In genomic region chr17:50511058-50511457, GRCh38 we compare ENCODE assay signal across 9 cellular contexts. TPM values are rescaled to one million over a fixed set of nuclear protein-coding genes. Genes with fewer than 3 reads are reported as not detected.
DNase-seq lines count a peak whose midpoint lies in the region; ATAC-seq and TF ChIP-seq lines count a peak whose summit lies in the region.
"Had no signal": no experiment of that assay in that cellular context is flagged by ENCODE, and none has a peak within 500 bp of the region (broad histone marks: within the 10 kb centered on the region; RNA-seq: fewer than 3 reads in every experiment).

No MANE protein-coding gene starts in this region.

- TF ChIP-seq CTCF in left ventricle myocardium inferior (IDR thresholded peaks at IDR 0.05; ENCODE audit: borderline replicate concordance) = no peak

- intact Hi-C loops in left ventricle myocardium inferior (cut with micrococcal nuclease) = no loop called here
- intact Hi-C loops in left cardiac atrium (cut with DNase I) = no loop called here
- intact Hi-C loops in Right ventricle myocardium inferior (cut with DNase I) = no loop called here

- H3K4me3 ChIP-seq in left ventricle myocardium inferior = no peak overlapping the region

- H3K36me3 ChIP-seq in left ventricle myocardium inferior = no peaks in the 10 kb centered on the region

- H3K27ac ChIP-seq in left ventricle myocardium inferior (replicated peaks) = peak overlapping the region; percentile 29

- H3K4me1 ChIP-seq in left ventricle myocardium inferior = peaks cover 46% of the 10 kb centered on the region

- ATAC-seq in left cardiac atrium (no peak), HG03354 (IDR thresholded peaks at IDR 0.05; ENCODE audit: poor library complexity, severe bottlenecking, unreplicated experiment) (peak; percentile 90), Right ventricle myocardium inferior (no peak), left lobe of liver (no peak)

- H3K9me3 ChIP-seq in left ventricle myocardium inferior (replicated peaks) = no peaks in the 10 kb centered on the region

- H3K27me3 ChIP-seq in left ventricle myocardium inferior (ENCODE audit: low read depth) = no peaks in the 10 kb centered on the region

- DNase-seq in left ventricle myocardium inferior (no peak), left cardiac atrium (no peak), SK-N-DZ (ENCODE audit: low spot score) (no peak), Right ventricle myocardium inferior (ENCODE audit: missing footprints) (no peak), left lobe of liver (ENCODE audit: low spot score) (no peak)
- peak; percentile 50 for DNase-seq in activated naive CD4-positive, alpha-beta T cell treated with anti-CD3 and anti-CD28 coated beads, Interleukin-2, amount 50 U/mL, for 16 hours
- peak; percentile 56 to 64 for DNase-seq in stimulated activated CD4-positive, alpha-beta T cell treated with anti-CD3 and anti-CD28 coated beads, Interleukin-2, amount 100 ng/mL, for 24 hours
- DNase-seq: DND-41 had no signal

RNA-seq across cellular contexts. Expression of gene MYCBPAP, which starts 2.8 kb away (rescaled TPM):
- total RNA-seq in left ventricle myocardium inferior (0.82 TPM), left cardiac atrium (under 1 TPM; 0.39 to 0.59 TPM), Right ventricle myocardium inferior (0.81 TPM), left lobe of liver (not detected)
- not detected in 2 replicates for polyA plus RNA-seq in SK-N-DZ (2014; cell fraction: cytosol; rRNA removed)
- not detected in 2 replicates for polyA plus RNA-seq in SK-N-DZ (2014; cell fraction: nucleus; rRNA removed)

RNA-seq across cellular contexts. Expression of gene EPN3, which starts 21.5 kb away (rescaled TPM):
- 19.9 TPM for total RNA-seq in left ventricle myocardium inferior
- 10 to 100 TPM in 1 of 2 donors, 1 to 10 TPM in 1; 7.0 to 16.1 TPM for total RNA-seq in left cardiac atrium
- 0.07 and 0.21 TPM in 2 replicates for polyA plus RNA-seq in SK-N-DZ (2014; cell fraction: cytosol; rRNA removed)
- 0.03 TPM in 1 of 2 replicates, not detected in the other for polyA plus RNA-seq in SK-N-DZ (2014; cell fraction: nucleus; rRNA removed)
- total RNA-seq in Right ventricle myocardium inferior = 21.5 TPM
- total RNA-seq in left lobe of liver = 0.35 TPM

RNA-seq across cellular contexts. Expression of gene RSAD1, which starts 32.4 kb away (rescaled TPM):
- total RNA-seq in left ventricle myocardium inferior (51.7 TPM), left cardiac atrium (10 to 100 TPM; 31.6 to 38.8 TPM), Right ventricle myocardium inferior (52.7 TPM), left lobe of liver (27.4 TPM)
- polyA plus RNA-seq in SK-N-DZ (2014; cell fraction: cytosol; rRNA removed) = 32.0 and 43.5 TPM in 2 replicates
- polyA plus RNA-seq in SK-N-DZ (2014; cell fraction: nucleus; rRNA removed) = 112 and 117 TPM in 2 replicates

RNA-seq across cellular contexts. Expression of gene SPATA20, which starts 35.9 kb away (rescaled TPM):
- total RNA-seq in left ventricle myocardium inferior = 66.3 TPM
- total RNA-seq in left cardiac atrium = 10 to 100 TPM; 41.0 to 41.1 TPM
- 6.2 and 14.0 TPM in 2 replicates for polyA plus RNA-seq in SK-N-DZ (2014; cell fraction: cytosol; rRNA removed)
- polyA plus RNA-seq in SK-N-DZ (2014; cell fraction: nucleus; rRNA removed) = 69.2 and 130 TPM in 2 replicates
- total RNA-seq in Right ventricle myocardium inferior = 60.4 TPM
- total RNA-seq in left lobe of liver = 40.6 TPM

RNA-seq across cellular contexts. Expression of gene CHAD, which starts 42.4 kb away (rescaled TPM):
- not detected for total RNA-seq in left ventricle myocardium inferior
- 1 to 10 TPM in 1 of 2 donors, under 1 TPM in 1; 0.37 to 1.1 TPM for total RNA-seq in left cardiac atrium
- not detected in 2 replicates for polyA plus RNA-seq in SK-N-DZ (2014; cell fraction: cytosol; rRNA removed)
- polyA plus RNA-seq in SK-N-DZ (2014; cell fraction: nucleus; rRNA removed) = not detected in 2 replicates
- 0.16 TPM for total RNA-seq in Right ventricle myocardium inferior
- 12.4 TPM for total RNA-seq in left lobe of liver

Comparison
In these comparisons a context has a peak if more than half of its experiments do, and no peak if none do; other contexts are left out.
1. DNase-seq: peak in activated naive CD4-positive, alpha-beta T cell treated with anti-CD3 and anti-CD28 coated beads, Interleukin-2, amount 50 U/mL, for 16 hours (single experiment) and stimulated activated CD4-positive, alpha-beta T cell treated with anti-CD3 and anti-CD28 coated beads, Interleukin-2, amount 100 ng/mL, for 24 hours (2 of 2); none in left ventricle myocardium inferior (single experiment), left cardiac atrium (single experiment), SK-N-DZ (single experiment), Right ventricle myocardium inferior (single experiment) and left lobe of liver (single experiment).